8 cellular contexts compared by ENCODE assay signal in the genomic region with DNA sequence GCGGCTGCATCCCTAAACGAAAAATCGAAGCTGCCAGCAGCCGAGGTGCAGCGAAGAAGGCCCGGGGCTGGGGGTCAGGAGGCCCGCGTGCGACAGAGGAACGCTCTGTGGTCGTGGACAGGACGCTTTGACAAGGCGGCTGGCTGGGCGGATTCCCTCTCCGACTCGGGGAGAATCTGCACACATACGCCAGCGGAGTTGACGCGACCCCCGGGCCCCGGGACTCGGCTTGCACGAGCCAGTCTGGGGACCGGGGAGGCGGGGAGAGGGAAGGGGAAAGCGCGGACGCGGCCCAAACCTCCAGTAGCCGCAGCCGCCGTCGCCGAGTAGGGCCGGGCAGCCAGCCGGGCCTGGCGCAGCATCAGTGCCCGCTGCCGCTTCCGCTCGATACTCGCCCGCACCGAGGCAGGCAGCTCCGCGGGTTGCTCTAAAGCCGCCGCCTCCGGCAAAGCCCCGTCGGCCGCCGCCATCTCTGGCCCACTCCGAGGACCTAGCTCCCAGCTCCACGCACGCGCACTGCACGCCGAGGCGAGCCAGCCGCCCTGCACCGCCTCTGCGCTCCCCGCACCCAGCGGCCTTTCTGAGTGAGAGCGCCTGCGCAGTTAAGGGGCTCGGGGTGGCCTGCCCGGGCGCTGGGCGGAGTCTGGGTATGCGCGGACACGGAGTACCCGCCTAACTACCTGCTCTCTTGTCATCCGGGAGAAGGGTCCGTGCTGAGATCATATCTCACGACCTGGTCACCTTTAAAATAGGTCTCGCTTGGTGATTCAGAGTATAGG. TPM values are rescaled to one million over a fixed set of nuclear protein-coding genes. Genes with fewer than 3 reads are reported as not detected.
DNase-seq lines count a peak whose midpoint lies in the region; ATAC-seq and TF ChIP-seq lines count a peak whose summit lies in the region.

A gene (minus strand): TSS at position 518 of the 779 bp plus-strand sequence. CDS start 48 bp downstream, at position 470.

- peak; percentile 93 for ATAC-seq in HG03439 (IDR thresholded peaks at IDR 0.05; ENCODE audit: unreplicated experiment)

- H3K4me1 ChIP-seq in BE2C = peaks cover 6% of the 10 kb centered on the region

- H3K4me3 ChIP-seq in BE2C (ENCODE audit: low read depth, low read length) (peak within 1 kb of the TSS; percentile 94), choroid plexus epithelial cell (ENCODE audit: low read depth, low read length) (peak within 1 kb of the TSS; percentile 87)

- H3K27ac ChIP-seq in layer of hippocampus (ENCODE audit: low read depth, low read length) = peak within 1 kb of the TSS; percentile 84

- no peaks in the 10 kb centered on the region for H3K27me3 ChIP-seq in BE2C
- no peaks in the 10 kb centered on the region for H3K27me3 ChIP-seq in layer of hippocampus (ENCODE audit: control insufficient read depth, insufficient read depth, low read length)

- peaks cover 4% of the 10 kb centered on the region; the same call in 1 of the 2 replicates for H3K36me3 ChIP-seq in BE2C

- DNase-seq in BE2C (peak; percentile 99), GM19238 (ENCODE audit: insufficient read length, low spot score) (peak; percentile 92), NCI-H510A treated with DMSO at 0.1 percent for 48 hours (lab: John Stamatoyannopoulos, UW) (peak; percentile 94), choroid plexus epithelial cell (ENCODE audit: low read depth) (peak; percentile 95)
- DNase-seq in activated CD4-positive, alpha-beta T cell treated with anti-CD3 and anti-CD28 coated beads for 4 hours = peak; percentile 96 to 97
- peak; percentile 91 to 96 (median 96) for DNase-seq in stimulated activated CD4-positive, alpha-beta T cell treated with anti-CD3 and anti-CD28 coated beads, Interleukin-1b, Interleukin-23, amount 100 ng/mL, for 24 hours (ENCODE audit: low read depth in 4 of 4, low spot score in 1 of 4)

- no peak for TF ChIP-seq CTCF in BE2C (IDR thresholded peaks at IDR 0.05; ENCODE audit: low read depth, low read length)
- no peak for TF ChIP-seq CTCF in choroid plexus epithelial cell (conservative IDR thresholded peaks at IDR 0.05; ENCODE audit: low read depth, low read length)

- H3K9me3 ChIP-seq in BE2C = no peaks in the 10 kb centered on the region

RNA-seq across cellular contexts. Expression of the gene that starts here (rescaled TPM):
- 28.6 TPM for polyA plus RNA-seq in BE2C (2012; ENCODE audit: insufficient read depth, insufficient read length, low read depth)

Comparison
In these comparisons a context has a peak if more than half of its experiments do, and no peak if none do; other contexts are left out.
1. Peak in every context shown above with its lines: DNase-seq, ATAC-seq, H3K4me3 ChIP-seq and H3K27ac ChIP-seq.